1 cellular context compared by ENCODE assay signal in genomic region chrX:123450217-123450616, GRCh38.
TF ChIP-seq lines count a peak whose summit lies in the region.

No MANE protein-coding gene starts in this region.

TF ChIP-seq in GM23338, 12 proteins besides CTCF, POLR2A, EP300 and RAD21 (continued from another document):
- TF ChIP-seq STAT1 (IDR thresholded peaks at IDR 0.05; ENCODE audit: unreplicated experiment) (no peak), CREB1 (CRISPR knock-in tag; IDR thresholded peaks at IDR 0.05; ENCODE audit: low read depth) (no peak), POLR2AphosphoS5 (IDR thresholded peaks at IDR 0.05; ENCODE audit: low read depth) (no peak), ZNF331 (CRISPR knock-in tag; IDR thresholded peaks at IDR 0.05; ENCODE audit: low read depth) (no peak)
